26 cellular contexts compared by ENCODE assay signal in the genomic region with DNA sequence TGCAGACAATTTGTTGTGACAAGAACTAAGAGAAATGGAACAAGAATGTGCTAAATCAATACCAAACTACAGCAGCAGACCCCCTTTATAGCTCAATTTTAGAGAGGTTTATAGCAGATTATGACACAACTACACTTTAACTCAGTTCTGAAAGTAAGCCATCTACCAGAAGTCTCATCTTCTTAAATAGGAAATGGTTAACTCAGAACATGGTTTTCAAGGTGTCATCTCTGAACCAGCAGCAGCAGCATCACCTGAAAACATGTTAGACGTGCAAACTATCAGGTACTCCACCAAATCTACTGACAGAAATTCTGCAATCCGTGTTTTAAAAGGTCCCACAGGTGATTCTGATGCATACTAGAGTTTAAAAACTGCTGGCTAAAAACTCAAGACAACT. TPM values are rescaled to one million over a fixed set of nuclear protein-coding genes. Genes with fewer than 3 reads are reported as not detected.
"Had no signal": no experiment of that assay in that cellular context is flagged by ENCODE, and none has a peak within 500 bp of the region (broad histone marks: within the 10 kb centered on the region; RNA-seq: fewer than 3 reads in every experiment).

No MANE protein-coding gene starts in this region.

- H3K27ac Mint-ChIP-seq: naive thymus-derived CD8-positive, alpha-beta T cell; nephron progenitor cell; stimulated activated naive B cell treated with anti-CD40 and anti-IgM and Interleukin-4, amounts not matched to agents 10 μg/mL and 1 μg/mL and 100 μg/mL, for 72 hours; stimulated activated naive CD8-positive, alpha-beta T cell treated with anti-CD3 and anti-CD28 coated beads, Interleukin-15, Interleukin-2, amounts not matched to agents 100 ng/mL and 50 ng/mL, for 24 hours had no signal

- H3K4me3 Mint-ChIP-seq: naive thymus-derived CD8-positive, alpha-beta T cell; nephron progenitor cell; stimulated activated naive B cell treated with anti-CD40 and anti-IgM and Interleukin-4, amounts not matched to agents 10 μg/mL and 1 μg/mL and 100 μg/mL, for 72 hours; stimulated activated naive CD8-positive, alpha-beta T cell treated with anti-CD3 and anti-CD28 coated beads, Interleukin-15, Interleukin-2, amounts not matched to agents 100 ng/mL and 50 ng/mL, for 24 hours had no signal

- H3K4me1 Mint-ChIP-seq: naive thymus-derived CD8-positive, alpha-beta T cell; stimulated activated naive B cell treated with anti-CD40 and anti-IgM and Interleukin-4, amounts not matched to agents 10 μg/mL and 1 μg/mL and 100 μg/mL, for 72 hours had no signal

- H3K4me3 ChIP-seq: esophagus muscularis mucosa, gastroesophageal sphincter, hepatocyte, ovary, psoas muscle, thoracic aorta, transverse colon, uterus had no signal

- H3K27ac ChIP-seq: esophagus muscularis mucosa, foreskin keratinocyte, gastroesophageal sphincter, hepatocyte, lower lobe of right lung, ovary, psoas muscle, sigmoid colon, thoracic aorta, transverse colon, upper lobe of right lung, uterus had no signal

- H3K36me3 ChIP-seq: lower lobe of right lung, ovary, sigmoid colon, transverse colon, upper lobe of right lung, uterus had no signal

- DNase-seq: dermis blood vessel endothelial cell; effector memory CD4-positive, alpha-beta T cell; foreskin keratinocyte; heart left ventricle; kidney; left ventricle myocardium superior; lower lobe of right lung; naive thymus-derived CD8-positive, alpha-beta T cell; nephron progenitor cell; nucleus accumbens; ovary; posterior cingulate gyrus; psoas muscle; right cardiac atrium; sigmoid colon; stimulated activated CD4-positive, alpha-beta T cell treated with anti-CD3 and anti-CD28 coated beads, Interleukin-2, amount 100 ng/mL, for 24 hours; stimulated activated CD4-positive, alpha-beta T cell treated with anti-CD3 and anti-CD28 coated beads, Interleukin-4, amount 100 ng/mL, for 4 hours; stimulated activated naive B cell treated with anti-CD40 and anti-IgM and Interleukin-4, amounts not matched to agents 10 μg/mL and 1 μg/mL and 100 μg/mL, for 72 hours; transverse colon; upper lobe of right lung; uterus had no signal

- H3K9me3 ChIP-seq: esophagus muscularis mucosa, gastroesophageal sphincter, lower lobe of right lung, ovary, psoas muscle, sigmoid colon, thoracic aorta, transverse colon, upper lobe of right lung, uterus had no signal

- H3K9me3 Mint-ChIP-seq: stimulated activated naive CD8-positive, alpha-beta T cell treated with anti-CD3 and anti-CD28 coated beads, Interleukin-15, Interleukin-2, amounts not matched to agents 100 ng/mL and 50 ng/mL, for 24 hours had no signal

- ATAC-seq: foreskin keratinocyte; gastroesophageal sphincter; left ventricle myocardium superior; lower lobe of right lung; naive thymus-derived CD8-positive, alpha-beta T cell; right cardiac atrium; stimulated activated naive B cell treated with anti-CD40 and anti-IgM and Interleukin-4, amounts not matched to agents 10 μg/mL and 1 μg/mL and 100 μg/mL, for 72 hours; upper lobe of right lung had no signal

- H3K4me1 ChIP-seq: uterus had no signal

- H3K27me3 ChIP-seq: esophagus muscularis mucosa, foreskin keratinocyte, gastroesophageal sphincter, heart left ventricle, ovary, sigmoid colon, upper lobe of right lung, uterus had no signal

RNA-seq across cellular contexts. Expression of a gene that starts 6.8 kb away (rescaled TPM):
- total RNA-seq: naive thymus-derived CD8-positive, alpha-beta T cell had no signal
